Comparison of ENCODE assay signal across 1 cellular context in the genomic region with DNA sequence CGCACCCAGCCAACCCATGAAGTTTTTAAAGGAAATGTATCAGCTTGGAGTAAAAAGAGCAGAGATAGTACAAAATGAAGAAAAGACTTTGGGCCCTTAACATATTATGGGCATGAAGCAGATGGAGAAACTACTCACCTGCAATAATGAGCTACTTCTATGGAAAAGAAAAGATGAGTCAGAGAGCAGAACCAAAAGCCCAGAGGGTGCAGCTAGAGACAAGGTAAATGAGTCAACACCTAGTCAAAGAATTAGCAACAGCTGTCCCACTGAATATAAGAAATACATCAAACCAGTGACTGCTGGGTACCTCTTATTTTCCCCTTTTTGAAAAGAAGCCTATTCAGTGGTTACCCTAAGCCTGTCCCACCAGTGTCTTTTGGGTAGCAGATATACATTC.
TF ChIP-seq lines count a peak whose summit lies in the region.

No MANE protein-coding gene starts in this region.

TF ChIP-seq in SK-N-SH treated with all-trans-retinoic acid at 6 μM for 48 hours, 23 proteins besides CTCF, POLR2A, EP300 and RAD21 (continued from another document):
- TF ChIP-seq, protein P1, sequence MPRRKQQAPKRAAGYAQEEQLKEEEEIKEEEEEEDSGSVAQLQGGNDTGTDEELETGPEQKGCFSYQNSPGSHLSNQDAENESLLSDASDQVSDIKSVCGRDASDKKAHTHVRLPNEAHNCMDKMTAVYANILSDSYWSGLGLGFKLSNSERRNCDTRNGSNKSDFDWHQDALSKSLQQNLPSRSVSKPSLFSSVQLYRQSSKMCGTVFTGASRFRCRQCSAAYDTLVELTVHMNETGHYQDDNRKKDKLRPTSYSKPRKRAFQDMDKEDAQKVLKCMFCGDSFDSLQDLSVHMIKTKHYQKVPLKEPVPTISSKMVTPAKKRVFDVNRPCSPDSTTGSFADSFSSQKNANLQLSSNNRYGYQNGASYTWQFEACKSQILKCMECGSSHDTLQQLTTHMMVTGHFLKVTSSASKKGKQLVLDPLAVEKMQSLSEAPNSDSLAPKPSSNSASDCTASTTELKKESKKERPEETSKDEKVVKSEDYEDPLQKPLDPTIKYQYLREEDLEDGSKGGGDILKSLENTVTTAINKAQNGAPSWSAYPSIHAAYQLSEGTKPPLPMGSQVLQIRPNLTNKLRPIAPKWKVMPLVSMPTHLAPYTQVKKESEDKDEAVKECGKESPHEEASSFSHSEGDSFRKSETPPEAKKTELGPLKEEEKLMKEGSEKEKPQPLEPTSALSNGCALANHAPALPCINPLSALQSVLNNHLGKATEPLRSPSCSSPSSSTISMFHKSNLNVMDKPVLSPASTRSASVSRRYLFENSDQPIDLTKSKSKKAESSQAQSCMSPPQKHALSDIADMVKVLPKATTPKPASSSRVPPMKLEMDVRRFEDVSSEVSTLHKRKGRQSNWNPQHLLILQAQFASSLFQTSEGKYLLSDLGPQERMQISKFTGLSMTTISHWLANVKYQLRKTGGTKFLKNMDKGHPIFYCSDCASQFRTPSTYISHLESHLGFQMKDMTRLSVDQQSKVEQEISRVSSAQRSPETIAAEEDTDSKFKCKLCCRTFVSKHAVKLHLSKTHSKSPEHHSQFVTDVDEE (CRISPR knock-in tag; IDR thresholded peaks at IDR 0.05): no peak
- no peak for TF ChIP-seq ESRRG (CRISPR knock-in tag; IDR thresholded peaks at IDR 0.05)
- TF ChIP-seq BACH2 (CRISPR knock-in tag; IDR thresholded peaks at IDR 0.05; ENCODE audit: borderline replicate concordance): no peak
- no peak for TF ChIP-seq ZNF565 (CRISPR knock-in tag; conservative IDR thresholded peaks at IDR 0.05; ENCODE audit: low read depth)
- no peak for TF ChIP-seq ZFP3 (CRISPR knock-in tag; IDR thresholded peaks at IDR 0.05)
- TF ChIP-seq ISL1 (CRISPR knock-in tag; IDR thresholded peaks at IDR 0.05): no peak
- TF ChIP-seq CSDC2 (CRISPR knock-in tag; IDR thresholded peaks at IDR 0.05): no peak
- no peak for TF ChIP-seq ZFP30 (CRISPR knock-in tag; IDR thresholded peaks at IDR 0.05)
- TF ChIP-seq TOX (CRISPR knock-in tag; IDR thresholded peaks at IDR 0.05; ENCODE audit: borderline replicate concordance): no peak
- no peak for TF ChIP-seq PPARA (CRISPR knock-in tag; IDR thresholded peaks at IDR 0.05; ENCODE audit: borderline replicate concordance)
- no peak for TF ChIP-seq OSR1 (CRISPR knock-in tag; IDR thresholded peaks at IDR 0.05)
- TF ChIP-seq ZNF8 (CRISPR knock-in tag; IDR thresholded peaks at IDR 0.05): no peak
- no peak for TF ChIP-seq SNAI2 (CRISPR knock-in tag; IDR thresholded peaks at IDR 0.05)
- TF ChIP-seq RARB (CRISPR knock-in tag; IDR thresholded peaks at IDR 0.05): no peak
